In genomic region chr9:99921875-99922710, GRCh38 we compare ENCODE assay signal across 24 cellular contexts. TPM values are rescaled to one million over a fixed set of nuclear protein-coding genes. Genes with fewer than 3 reads are reported as not detected.
DNase-seq lines count a peak whose midpoint lies in the region; ATAC-seq and TF ChIP-seq lines count a peak whose summit lies in the region.
"Had no signal": no experiment of that assay in that cellular context is flagged by ENCODE, and none has a peak within 500 bp of the region (broad histone marks: within the 10 kb centered on the region; RNA-seq: fewer than 3 reads in every experiment).

No MANE protein-coding gene starts in this region.

- no peak for TF ChIP-seq CTCF in endodermal cell (conservative IDR thresholded peaks at IDR 0.05)
- TF ChIP-seq CTCF in esophagus squamous epithelium (IDR thresholded peaks at IDR 0.05): no peak

- peak; percentile 53 for ATAC-seq in stimulated activated effector memory CD8-positive, alpha-beta T cell treated with anti-CD3 and anti-CD28 coated beads, Interleukin-12 subunit alpha, Interleukin-12 subunit beta, amount 100 ng/mL, for 72 hours
- no peak for ATAC-seq in HG02840 (IDR thresholded peaks at IDR 0.05; ENCODE audit: low FRiP score, unreplicated experiment)
- ATAC-seq: stimulated activated naive B cell treated with anti-CD40 and anti-IgM and Interleukin-4, amounts not matched to agents 10 μg/mL and 1 μg/mL and 100 μg/mL, for 72 hours had no signal

- H3K4me3 Mint-ChIP-seq in activated naive CD4-positive, alpha-beta T cell treated with anti-CD3 and anti-CD28 coated beads, Interleukin-2, amount 50 U/mL, for 24 hours: no peak overlapping the region
- H3K4me3 Mint-ChIP-seq in endodermal cell: no peak overlapping the region
- H3K4me3 Mint-ChIP-seq in stimulated activated effector memory CD8-positive, alpha-beta T cell treated with anti-CD3 and anti-CD28 coated beads, Interleukin-12 subunit alpha, Interleukin-12 subunit beta, amount 100 ng/mL, for 72 hours: no peak overlapping the region
- H3K4me3 Mint-ChIP-seq: activated CD4-positive, alpha-beta memory T cell treated with anti-CD3 and anti-CD28 coated beads, Interleukin-2, amount 10 ng/mL, durations not matched to agents 7 days and 5 days; activated naive CD4-positive, alpha-beta T cell treated with anti-CD3 and anti-CD28 coated beads for 36 hours; naive B cell; stimulated activated naive B cell treated with anti-CD40 and anti-IgM and Interleukin-4, amounts not matched to agents 10 μg/mL and 1 μg/mL and 100 μg/mL, for 72 hours; T-helper 1 cell treated with Interleukin-12 subunit alpha and Interleukin-12 subunit beta and Interleukin-4 antibody, amounts not matched to agents 30 μg/mL and 1 μg/mL, for 36 hours had no signal

- H3K4me3 ChIP-seq in endodermal cell (ENCODE audit: low read length) (peak overlapping the region; percentile 39), esophagus squamous epithelium (no peak overlapping the region), MG63 (no peak overlapping the region)
- H3K4me3 ChIP-seq: heart left ventricle, ovary, thoracic aorta had no signal

- intact Hi-C loops in esophagus squamous epithelium (cut with DNase I): no loop called here

- H3K9me3 ChIP-seq in endodermal cell (ENCODE audit: control insufficient read depth, low read length) (peaks cover 46% of the 10 kb centered on the region), esophagus squamous epithelium (peaks cover 0 to 9% (median 6%) of the 10 kb centered on the region in 3 donors), MG63 (peaks cover 5% of the 10 kb centered on the region; the same call in 1 of the 2 replicates)

- peaks cover 41% of the 10 kb centered on the region for H3K36me3 ChIP-seq in endodermal cell (ENCODE audit: control insufficient read depth, insufficient read depth, low read length)
- H3K36me3 ChIP-seq in esophagus squamous epithelium: peaks cover 0 to 87% (median 7%) of the 10 kb centered on the region in 3 donors
- H3K36me3 ChIP-seq in MG63: peaks cover 30% of the 10 kb centered on the region
- H3K36me3 ChIP-seq: ovary had no signal

- no peak overlapping the region for H3K9ac ChIP-seq in endodermal cell (ENCODE audit: extremely low read depth, low read length, poor library complexity, severe bottlenecking)

- DNase-seq in activated naive CD4-positive, alpha-beta T cell treated with Interleukin-2 at 50 U/mL for 16 hours: no peak
- peak; percentile 25 for DNase-seq in OCI-M2 (lab: John Stamatoyannopoulos, UW; ENCODE audit: unreplicated experiment)
- DNase-seq in endodermal cell: no peak
- DNase-seq in stimulated activated effector memory CD8-positive, alpha-beta T cell treated with anti-CD3 and anti-CD28 coated beads, Interleukin-12 subunit alpha, Interleukin-12 subunit beta, amount 100 ng/mL, for 72 hours (ENCODE audit: low spot score in 2 of 2): no peak
- DNase-seq in esophagus squamous epithelium (lab: John Stamatoyannopoulos, UW): no peak
- DNase-seq in MG63: no peak
- DNase-seq: ACHN; activated CD4-positive, alpha-beta memory T cell treated with anti-CD3 and anti-CD28 coated beads, Interleukin-2, amount 10 ng/mL, durations not matched to agents 7 days and 5 days; activated naive CD4-positive, alpha-beta T cell treated with anti-CD3 and anti-CD28 coated beads for 36 hours; cerebellar nuclear complex; foreskin fibroblast; heart left ventricle; naive B cell; NCI-H2029 treated with DMSO at 0.1 percent for 48 hours; NCI-H2227 treated with DMSO at 0.1 percent for 48 hours; NCI-H69; ovary; stimulated activated CD4-positive, alpha-beta T cell treated with anti-CD3 and anti-CD28 coated beads, Interleukin-2, amount 100 ng/mL, for 48 hours; stimulated activated naive B cell treated with anti-CD40 and anti-IgM and Interleukin-4, amounts not matched to agents 10 μg/mL and 1 μg/mL and 100 μg/mL, for 72 hours had no signal

- 88 to 100% methylated on average over 3 to 4 of the region's 4 CpGs for WGBS in endodermal cell (ENCODE audit: insufficient coverage in 1 of 2, insufficient read length in 1 of 2), 2 experiments
- WGBS in esophagus squamous epithelium, 2 donors: 81 to 86% methylated on average over 4 of the region's 4 CpGs

- TF ChIP-seq POLR2A in esophagus squamous epithelium (IDR thresholded peaks at IDR 0.05): no peak

- peak overlapping the region; percentile 75 for H3K27ac Mint-ChIP-seq in activated naive CD4-positive, alpha-beta T cell treated with anti-CD3 and anti-CD28 coated beads, Interleukin-2, amount 50 U/mL, for 24 hours
- H3K27ac Mint-ChIP-seq in endodermal cell: peak overlapping the region; percentile 18
- H3K27ac Mint-ChIP-seq in stimulated activated effector memory CD8-positive, alpha-beta T cell treated with anti-CD3 and anti-CD28 coated beads, Interleukin-12 subunit alpha, Interleukin-12 subunit beta, amount 100 ng/mL, for 72 hours: peak overlapping the region; percentile 10
- H3K27ac Mint-ChIP-seq: activated CD4-positive, alpha-beta memory T cell treated with anti-CD3 and anti-CD28 coated beads, Interleukin-2, amount 10 ng/mL, durations not matched to agents 7 days and 5 days; activated naive CD4-positive, alpha-beta T cell treated with anti-CD3 and anti-CD28 coated beads for 36 hours; T-helper 1 cell treated with Interleukin-12 subunit alpha and Interleukin-12 subunit beta and Interleukin-4 antibody, amounts not matched to agents 30 μg/mL and 1 μg/mL, for 36 hours had no signal

- peaks cover 66% of the 10 kb centered on the region for H3K4me1 Mint-ChIP-seq in activated naive CD4-positive, alpha-beta T cell treated with anti-CD3 and anti-CD28 coated beads, Interleukin-2, amount 50 U/mL, for 24 hours
- peaks cover 26% of the 10 kb centered on the region for H3K4me1 Mint-ChIP-seq in endodermal cell
- peaks cover 24% of the 10 kb centered on the region for H3K4me1 Mint-ChIP-seq in stimulated activated effector memory CD8-positive, alpha-beta T cell treated with anti-CD3 and anti-CD28 coated beads, Interleukin-12 subunit alpha, Interleukin-12 subunit beta, amount 100 ng/mL, for 72 hours

- H3K4me1 ChIP-seq in endodermal cell (ENCODE audit: control insufficient read depth, insufficient read depth, low read length) (peaks cover 4% of the 10 kb centered on the region), esophagus squamous epithelium (peaks cover 0 to 10% (median 4%) of the 10 kb centered on the region in 3 donors)

- H3K27me3 Mint-ChIP-seq in activated naive CD4-positive, alpha-beta T cell treated with anti-CD3 and anti-CD28 coated beads, Interleukin-2, amount 50 U/mL, for 24 hours: no peaks in the 10 kb centered on the region
- H3K27me3 Mint-ChIP-seq in endodermal cell (ENCODE audit: insufficient read depth): no peaks in the 10 kb centered on the region
- H3K27me3 Mint-ChIP-seq: activated CD4-positive, alpha-beta memory T cell treated with anti-CD3 and anti-CD28 coated beads, Interleukin-2, amount 10 ng/mL, durations not matched to agents 7 days and 5 days; naive B cell; stimulated activated naive B cell treated with anti-CD40 and anti-IgM and Interleukin-4, amounts not matched to agents 10 μg/mL and 1 μg/mL and 100 μg/mL, for 72 hours had no signal

- H3K27me3 ChIP-seq in endodermal cell (ENCODE audit: control insufficient read depth, insufficient read depth, low read length, poor library complexity, severe bottlenecking) (no peaks in the 10 kb centered on the region), esophagus squamous epithelium (no peaks in the 10 kb centered on the region), MG63 (no peaks in the 10 kb centered on the region)
- H3K27me3 ChIP-seq: heart left ventricle, ovary had no signal

- H3K27ac ChIP-seq in endodermal cell (ENCODE audit: low read depth, low read length) (no peak overlapping the region), esophagus squamous epithelium (no peak overlapping the region)
- H3K27ac ChIP-seq: epithelial cell of prostate, heart left ventricle, ovary, thoracic aorta had no signal

- peaks cover 5% of the 10 kb centered on the region for H3K9me3 Mint-ChIP-seq in activated naive CD4-positive, alpha-beta T cell treated with anti-CD3 and anti-CD28 coated beads, Interleukin-2, amount 50 U/mL, for 24 hours
- H3K9me3 Mint-ChIP-seq in endodermal cell: peaks cover 37% of the 10 kb centered on the region
- H3K9me3 Mint-ChIP-seq in stimulated activated effector memory CD8-positive, alpha-beta T cell treated with anti-CD3 and anti-CD28 coated beads, Interleukin-12 subunit alpha, Interleukin-12 subunit beta, amount 100 ng/mL, for 72 hours: peaks cover 9% of the 10 kb centered on the region

- H3K36me3 Mint-ChIP-seq in activated naive CD4-positive, alpha-beta T cell treated with anti-CD3 and anti-CD28 coated beads, Interleukin-2, amount 50 U/mL, for 24 hours: peaks cover 62% of the 10 kb centered on the region
- H3K36me3 Mint-ChIP-seq in endodermal cell (ENCODE audit: low read depth): peaks cover 71% of the 10 kb centered on the region
- H3K36me3 Mint-ChIP-seq in stimulated activated effector memory CD8-positive, alpha-beta T cell treated with anti-CD3 and anti-CD28 coated beads, Interleukin-12 subunit alpha, Interleukin-12 subunit beta, amount 100 ng/mL, for 72 hours: peaks cover 70% of the 10 kb centered on the region

RNA-seq across cellular contexts. Expression of gene STX17, which starts 15.6 kb away (rescaled TPM):
- total RNA-seq in endodermal cell (10 to 100 TPM; 31.6 to 47.4 TPM), esophagus squamous epithelium (10 to 100 TPM; 17.5 to 35.1 (median 29.5) TPM)
- 16.8 TPM for polyA plus RNA-seq in endodermal cell (2013, experiment 1 of 2)
- polyA plus RNA-seq in endodermal cell (2013, experiment 2 of 2): 23.0 TPM
- total RNA-seq in MG63 (2014; rRNA removed; shearing (Covaris generic); ENCODE audit: low replicate concordance): 2.3 and 3.7 TPM in 2 replicates

Comparison
In these comparisons a context has a peak if more than half of its experiments do, and no peak if none do; other contexts are left out.
1. H3K27ac Mint-ChIP-seq: peak in every context shown above with its lines; median percentile 75 in activated naive CD4-positive, alpha-beta T cell treated with anti-CD3 and anti-CD28 coated beads, Interleukin-2, amount 50 U/mL, for 24 hours; 18 in endodermal cell; 10 in stimulated activated effector memory CD8-positive, alpha-beta T cell treated with anti-CD3 and anti-CD28 coated beads, Interleukin-12 subunit alpha, Interleukin-12 subunit beta, amount 100 ng/mL, for 72 hours.